In the genomic region with DNA sequence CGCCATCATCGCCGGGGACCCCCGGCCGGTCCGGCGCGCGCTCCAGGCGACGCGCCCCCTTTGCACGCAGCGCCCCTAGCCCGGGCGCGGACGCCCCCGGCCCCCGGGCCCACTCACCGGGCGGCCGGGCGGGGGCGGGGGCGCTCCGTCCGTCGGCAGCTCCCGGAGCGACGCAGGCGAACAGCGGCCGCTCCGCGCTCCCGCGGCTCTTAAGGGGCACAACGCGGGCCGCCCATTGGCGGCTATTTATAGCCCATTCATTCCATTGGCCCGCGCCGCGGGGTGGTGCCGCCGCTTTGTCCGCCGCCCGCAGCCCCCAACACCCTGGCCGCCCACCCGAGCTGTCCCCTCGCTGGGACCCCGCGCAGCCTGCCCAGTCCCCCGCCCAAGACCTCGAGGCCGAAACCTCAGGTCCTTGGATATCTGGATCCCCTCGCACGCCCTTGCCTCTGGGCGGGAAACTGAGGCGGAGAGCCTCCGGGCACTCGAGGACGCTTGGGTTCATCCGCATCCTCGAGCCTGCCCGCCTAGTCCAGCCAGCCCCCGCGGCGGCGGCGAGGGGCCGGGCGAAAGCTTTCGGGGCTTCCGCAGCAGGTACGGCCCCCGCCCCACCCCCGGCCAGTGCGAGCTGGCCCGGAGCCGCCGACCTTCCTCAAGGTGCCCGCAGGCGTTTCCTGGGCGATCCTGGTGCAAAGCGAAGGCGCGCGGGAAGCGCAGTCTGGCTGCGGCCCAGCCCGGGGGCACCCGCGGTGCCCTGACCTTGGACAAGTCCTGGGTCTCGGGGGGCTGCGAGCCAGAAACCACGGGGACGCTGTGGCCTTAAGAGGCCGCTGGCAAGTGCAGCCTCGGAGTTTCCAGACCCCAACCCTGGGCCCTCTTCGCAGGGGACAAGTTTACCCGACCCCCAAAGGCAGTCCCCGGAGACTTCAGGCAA, we compare ENCODE assay signal across 8 cellular contexts. TPM values are rescaled to one million over a fixed set of nuclear protein-coding genes. Genes with fewer than 3 reads are reported as not detected.
A peak's percentile ranks its signal among the peaks of the same experiment; 100 is the strongest.
DNase-seq lines count a peak whose midpoint lies in the region; ATAC-seq and TF ChIP-seq lines count a peak whose summit lies in the region.

TSS of gene CKB (minus strand) at position 182 of the 934 bp plus-strand sequence. CDS start 337 bp downstream, outside the sequence.

- intact Hi-C loops in CD4-positive, alpha-beta memory T cell (cut with micrococcal nuclease) = no loop called here
- intact Hi-C loops in left colon (cut with DNase I, micrococcal nuclease) = no loop called here

- CTCF ChIA-PET in CD4-positive, alpha-beta memory T cell (lab: Charles Lee; ENCODE audit: partially characterized antibody) = interaction anchor here (7.2 kb wide), 1 partner anchor 23 kb away, joined by 78 read pairs; no protein-coding TSS in a partner anchor

- peak within 1 kb of the TSS in 1 of 7 donors; percentile 34 for H3K27ac Mint-ChIP-seq in CD4-positive, alpha-beta memory T cell
- no peak within 1 kb of the TSS for H3K27ac Mint-ChIP-seq in stimulated activated naive B cell treated with anti-CD40 and anti-IgM and Interleukin-4, amounts not matched to agents 10 μg/mL and 1 μg/mL and 100 μg/mL, for 72 hours

- peaks cover 0 to 1% (median 0%) of the 10 kb centered on the region in 8 donors for H3K9me3 Mint-ChIP-seq in CD4-positive, alpha-beta memory T cell
- no peaks in the 10 kb centered on the region for H3K9me3 Mint-ChIP-seq in stimulated activated naive B cell treated with anti-CD40 and anti-IgM and Interleukin-4, amounts not matched to agents 10 μg/mL and 1 μg/mL and 100 μg/mL, for 72 hours

- POLR2A ChIA-PET in CD4-positive, alpha-beta memory T cell (lab: Charles Lee; ENCODE audit: partially characterized antibody) = interaction anchor here (1.0 to 2.5 kb wide), 3 partner anchors 7 to 40 kb away, joined by 4 to 17 read pairs (median 13); partner anchors contain the start of genes BAG5, COA8 and TRMT61A

- peak in 1 of 5 donors; percentile 22 for DNase-seq in CD4-positive, alpha-beta memory T cell
- DNase-seq in HUDEP-2 (lab: John Stamatoyannopoulos, UW; ENCODE audit: unreplicated experiment in 76 of 76) = peak in 40 of 76 experiments; percentile 9 to 53 (median 31)
- DNase-seq in left colon = peak; percentile 81 to 85
- no peak for DNase-seq in stimulated activated naive B cell treated with anti-CD40 and anti-IgM and Interleukin-4, amounts not matched to agents 10 μg/mL and 1 μg/mL and 100 μg/mL, for 72 hours
- no peak for DNase-seq in KG1 (lab: John Stamatoyannopoulos, UW)

- peaks cover 0 to 1% of the 10 kb centered on the region in 2 donors for H3K36me3 Mint-ChIP-seq in CD4-positive, alpha-beta memory T cell
- peaks cover 3 to 5% of the 10 kb centered on the region in 2 donors for H3K36me3 Mint-ChIP-seq in stimulated activated naive B cell treated with anti-CD40 and anti-IgM and Interleukin-4, amounts not matched to agents 10 μg/mL and 1 μg/mL and 100 μg/mL, for 72 hours

- no peak within 1 kb of the TSS for H3K27ac ChIP-seq in CD4-positive, alpha-beta memory T cell (ENCODE audit: low read depth, low read length)
- H3K27ac ChIP-seq in cingulate gyrus (ENCODE audit: low read depth, low read length) = peak within 1 kb of the TSS; percentile 89

- peaks cover 1 to 31% (median 11%) of the 10 kb centered on the region in 4 donors for H3K4me1 Mint-ChIP-seq in CD4-positive, alpha-beta memory T cell
- peaks cover 33 to 55% of the 10 kb centered on the region in 2 donors for H3K4me1 Mint-ChIP-seq in stimulated activated naive B cell treated with anti-CD40 and anti-IgM and Interleukin-4, amounts not matched to agents 10 μg/mL and 1 μg/mL and 100 μg/mL, for 72 hours

- peaks cover 25% of the 10 kb centered on the region for H3K4me1 ChIP-seq in CD4-positive, alpha-beta memory T cell (ENCODE audit: insufficient read depth, low read length)

- H3K9me3 ChIP-seq in CD4-positive, alpha-beta memory T cell (ENCODE audit: control insufficient read depth in 1 of 2, low read length in 2 of 2) = no peaks in the 10 kb centered on the region

- H3K27me3 Mint-ChIP-seq in CD4-positive, alpha-beta memory T cell = peaks cover 3% of the 10 kb centered on the region in 2 donors
- peaks cover 0 to 12% of the 10 kb centered on the region in 2 donors for H3K27me3 Mint-ChIP-seq in stimulated activated naive B cell treated with anti-CD40 and anti-IgM and Interleukin-4, amounts not matched to agents 10 μg/mL and 1 μg/mL and 100 μg/mL, for 72 hours

- H3K4me3 ChIP-seq in CD4-positive, alpha-beta memory T cell (ENCODE audit: low read length in 2 of 2) = peak within 1 kb of the TSS in 1 of 2 donors; percentile 52

- no peaks in the 10 kb centered on the region for H3K27me3 ChIP-seq in CD4-positive, alpha-beta memory T cell (ENCODE audit: insufficient read depth, low read length)

- peak within 1 kb of the TSS; percentile 59 to 74 (median 67) for H3K4me3 Mint-ChIP-seq in CD4-positive, alpha-beta memory T cell
- peak within 1 kb of the TSS; percentile 46 for H3K4me3 Mint-ChIP-seq in stimulated activated naive B cell treated with anti-CD40 and anti-IgM and Interleukin-4, amounts not matched to agents 10 μg/mL and 1 μg/mL and 100 μg/mL, for 72 hours

- ATAC-seq in left colon (peak; percentile 41), GM21786 (IDR thresholded peaks at IDR 0.05; ENCODE audit: unreplicated experiment) (no peak)
- no peak for ATAC-seq in stimulated activated naive B cell treated with anti-CD40 and anti-IgM and Interleukin-4, amounts not matched to agents 10 μg/mL and 1 μg/mL and 100 μg/mL, for 72 hours (replicated peaks)

- no peaks in the 10 kb centered on the region for H3K36me3 ChIP-seq in CD4-positive, alpha-beta memory T cell (ENCODE audit: insufficient read depth, low read length)

TF ChIP-seq in PFSK-1, 5 proteins besides CTCF, POLR2A, EP300 and RAD21:
- TF ChIP-seq POLR2AphosphoS5 (IDR thresholded peaks at IDR 0.05; ENCODE audit: low read depth, low read length) (peak; percentile 22; the same call in 1 of the 2 replicates), REST (IDR thresholded peaks at IDR 0.05; ENCODE audit: insufficient read depth in 1 of 2, low read depth in 2 of 2, low read length in 2 of 2) (no peak), TAF1 (IDR thresholded peaks at IDR 0.05; ENCODE audit: borderline replicate concordance, insufficient read depth, low read length) (0 out of 2 replicates have a peak, but pooled peaks have one; percentile 25), FOXP2 (optimal IDR thresholded peaks at IDR 0.05; ENCODE audit: borderline replicate concordance, extremely low read depth, extremely low read length, insufficient read depth) (no peak), SIN3A (IDR thresholded peaks at IDR 0.05; ENCODE audit: borderline replicate concordance, insufficient read depth, low read length) (no peak)

RNA-seq across cellular contexts. Expression of gene CKB, which starts in this region (rescaled TPM):
- 1 to 10 TPM; 2.8 to 3.0 TPM for total RNA-seq in CD4-positive, alpha-beta memory T cell
- 1 to 10 TPM; 2.0 to 2.1 TPM for polyA plus RNA-seq in CD4-positive, alpha-beta memory T cell
- 583 TPM for polyA plus RNA-seq in PFSK-1 (2012; ENCODE audit: insufficient read length, low read depth)
- total RNA-seq in left colon = 1,000 to 10,000 TPM; 1,945 to 3,680 TPM

Comparison
In these comparisons a context has a peak if more than half of its experiments do, and no peak if none do; other contexts are left out.
1. RNA of gene CKB (total RNA-seq): 1,945 to 3,680 TPM in left colon; 2.8 to 3.0 TPM in CD4-positive, alpha-beta memory T cell; every median in the first group is over 100 times any median in the second.
2. DNase-seq: peak in HUDEP-2 (40 of 76) and left colon (2 of 2); none in stimulated activated naive B cell treated with anti-CD40 and anti-IgM and Interleukin-4, amounts not matched to agents 10 μg/mL and 1 μg/mL and 100 μg/mL, for 72 hours (single experiment) and KG1 (single experiment).